8 cellular contexts compared by ENCODE assay signal in genomic region chr10:22335204-22335956, GRCh38. TPM values are rescaled to one million over a fixed set of nuclear protein-coding genes. Genes with fewer than 3 reads are reported as not detected.
DNase-seq lines count a peak whose midpoint lies in the region; ATAC-seq and TF ChIP-seq lines count a peak whose summit lies in the region.

No MANE protein-coding gene starts in this region.

- intact Hi-C loops in activated CD4-positive, alpha-beta T cell treated with anti-CD3 and anti-CD28 coated beads for 36 hours (cut with DNase I, micrococcal nuclease): loop anchor here (1.0 kb wide), 2 partner anchors 11 to 332 kb away; partner anchors contain the start of gene DNAJC1 (in 1 of the 2)

- ATAC-seq in HG02759 (IDR thresholded peaks at IDR 0.05; ENCODE audit: unreplicated experiment) (peak; percentile 54), lung (ENCODE audit: insufficient read depth, low FRiP score) (no peak)
- ATAC-seq in activated CD4-positive, alpha-beta T cell treated with anti-CD3 and anti-CD28 coated beads for 36 hours: peak; percentile 67

- CTCF ChIA-PET in activated CD4-positive, alpha-beta T cell treated with anti-CD3 and anti-CD28 coated beads for 36 hours (lab: Charles Lee): interaction anchor here (1.1 kb wide), 1 partner anchor 12 kb away, joined by 5 read pairs; no protein-coding TSS in a partner anchor

- WGBS in lung, 2 donors: 2 to 5% methylated on average over 65 to 71 of the region's 71 CpGs

- H3K36me3 Mint-ChIP-seq in activated CD4-positive, alpha-beta T cell treated with anti-CD3 and anti-CD28 coated beads for 36 hours (ENCODE audit: low read depth): peaks cover 17% of the 10 kb centered on the region

- peak; percentile 82 for DNase-seq in activated CD4-positive, alpha-beta T cell treated with anti-CD3 and anti-CD28 coated beads for 36 hours
- DNase-seq in ecto neural progenitor cell (ENCODE audit: low spot score): peak; percentile 69
- peak; percentile 45 for DNase-seq in lung (ENCODE audit: low spot score)
- peak; percentile 61 to 83 (median 64) for DNase-seq in stimulated activated naive CD4-positive, alpha-beta T cell (lab: John Stamatoyannopoulos, UW)
- no peak for DNase-seq in RKO (ENCODE audit: low spot score)
- no peak for DNase-seq in COLO829 (ENCODE audit: low spot score)

- no peaks in the 10 kb centered on the region for H3K27me3 ChIP-seq in lung (ENCODE audit: control insufficient read depth, insufficient read depth)

- H3K4me1 ChIP-seq in lung (ENCODE audit: control insufficient read depth in 2 of 2, insufficient read depth in 2 of 2, low read length in 2 of 2): peaks cover 0 to 24% of the 10 kb centered on the region in 2 donors

- POLR2A ChIA-PET in activated CD4-positive, alpha-beta T cell treated with anti-CD3 and anti-CD28 coated beads for 36 hours (lab: Charles Lee): interaction anchor here (1.0 kb wide), 1 partner anchor 13 kb away, joined by 4 read pairs; no protein-coding TSS in a partner anchor

- peak overlapping the region; percentile 67 for H3K4me3 Mint-ChIP-seq in activated CD4-positive, alpha-beta T cell treated with anti-CD3 and anti-CD28 coated beads for 36 hours

- peak overlapping the region; percentile 85 for H3K27ac Mint-ChIP-seq in activated CD4-positive, alpha-beta T cell treated with anti-CD3 and anti-CD28 coated beads for 36 hours

- H3K9me3 ChIP-seq in lung (ENCODE audit: control insufficient read depth in 2 of 2, insufficient read depth in 1 of 2, low read length in 1 of 2): peaks cover 0 to 10% of the 10 kb centered on the region in 2 donors

- H3K27me3 Mint-ChIP-seq in activated CD4-positive, alpha-beta T cell treated with anti-CD3 and anti-CD28 coated beads for 36 hours: peaks cover 39% of the 10 kb centered on the region

- peaks cover 4% of the 10 kb centered on the region for H3K9me3 Mint-ChIP-seq in activated CD4-positive, alpha-beta T cell treated with anti-CD3 and anti-CD28 coated beads for 36 hours (ENCODE audit: low read depth)

- peaks cover 40% of the 10 kb centered on the region for H3K4me1 Mint-ChIP-seq in activated CD4-positive, alpha-beta T cell treated with anti-CD3 and anti-CD28 coated beads for 36 hours

- H3K36me3 ChIP-seq in lung (ENCODE audit: control insufficient read depth in 2 of 2, insufficient read depth in 2 of 2, low read length in 2 of 2): no peaks in the 10 kb centered on the region

- no peak for TF ChIP-seq CTCF in lung (IDR thresholded peaks at IDR 0.05; ENCODE audit: control extremely low read depth, extremely low read depth)

- peak overlapping the region; percentile 23; the same call in 1 of the 2 replicates for H3K4me3 ChIP-seq in GM08714 (ENCODE audit: low read length)
- H3K4me3 ChIP-seq in lung: peak overlapping the region; percentile 33

- no peak overlapping the region for H3K27ac ChIP-seq in lung (ENCODE audit: low read depth in 1 of 2, low read length in 1 of 2)

RNA-seq across cellular contexts. Expression of gene SPAG6, which starts 9.9 kb away (rescaled TPM):
- total RNA-seq in activated CD4-positive, alpha-beta T cell treated with anti-CD3 and anti-CD28 coated beads for 36 hours: under 1 TPM; 0.09 to 0.11 TPM
- 10 to 100 TPM; 34.2 to 40.1 TPM for total RNA-seq in lung
- polyA plus RNA-seq in lung: 10 to 100 TPM; 12.2 to 13.1 TPM

RNA-seq across cellular contexts. Expression of gene BMI1, which starts 14.5 kb away (rescaled TPM):
- total RNA-seq in activated CD4-positive, alpha-beta T cell treated with anti-CD3 and anti-CD28 coated beads for 36 hours: 10 to 100 TPM; 52.9 to 55.2 TPM
- 10 to 100 TPM; 40.8 to 81.1 TPM for total RNA-seq in lung
- 10 to 100 TPM; 21.9 to 22.5 TPM for polyA plus RNA-seq in lung

RNA-seq across cellular contexts. Expression of gene COMMD3, which starts 19.2 kb away (rescaled TPM):
- total RNA-seq in activated CD4-positive, alpha-beta T cell treated with anti-CD3 and anti-CD28 coated beads for 36 hours: 10 to 100 TPM; 53.8 to 77.1 TPM
- total RNA-seq in lung: 10 to 100 TPM; 51.2 to 70.3 TPM
- 10 to 100 TPM; 40.6 to 61.2 TPM for polyA plus RNA-seq in lung

Comparison
In these comparisons a context has a peak if more than half of its experiments do, and no peak if none do; other contexts are left out.
1. DNase-seq: peak in activated CD4-positive, alpha-beta T cell treated with anti-CD3 and anti-CD28 coated beads for 36 hours (single experiment), ecto neural progenitor cell (single experiment), lung (single experiment) and stimulated activated naive CD4-positive, alpha-beta T cell (6 of 6); none in RKO (single experiment) and COLO829 (single experiment).
2. RNA of gene SPAG6, which starts 9.9 kb away (total RNA-seq): 34.2 to 40.1 TPM in lung; 0.09 to 0.11 TPM in activated CD4-positive, alpha-beta T cell treated with anti-CD3 and anti-CD28 coated beads for 36 hours; every median in the first group is over 10 times any median in the second.